8 cellular contexts compared by ENCODE assay signal in genomic region chr12:111599459-111600295, GRCh38. TPM values are rescaled to one million over a fixed set of nuclear protein-coding genes. Genes with fewer than 3 reads are reported as not detected.
DNase-seq lines count a peak whose midpoint lies in the region; ATAC-seq and TF ChIP-seq lines count a peak whose summit lies in the region.

No MANE protein-coding gene starts in this region.

- intact Hi-C loops in cardiac septum (cut with DNase I), result loop anchor here (2.0 to 10.0 kb wide), 3 partner anchors 38 to 235 kb away; partner anchors contain the start of genes ACAD10 and PHETA1
- intact Hi-C loops in tibial artery (cut with DNase I; ENCODE audit: low total_unique reads), result no loop called here

- peak; percentile 57 for ATAC-seq in HG02623 (IDR thresholded peaks at IDR 0.05; ENCODE audit: unreplicated experiment)

- H3K27me3 ChIP-seq in adipocyte (replicated peaks; ENCODE audit: control insufficient read depth, insufficient read depth, low read length) (no peaks in the 10 kb centered on the region), parathyroid adenoma (ENCODE audit: control insufficient read depth, insufficient read depth, low read length) (no peaks in the 10 kb centered on the region), tibial artery (no peaks in the 10 kb centered on the region)

- H3K4me3 ChIP-seq in adipocyte (ENCODE audit: low read length) (peak overlapping the region; percentile 96), parathyroid adenoma (ENCODE audit: low read depth, low read length) (peak overlapping the region; percentile 68), tibial artery (peak overlapping the region; percentile 91 to 95)

- H3K4me1 ChIP-seq in adipocyte (ENCODE audit: control insufficient read depth, insufficient read depth, low read length) (peaks cover 31% of the 10 kb centered on the region), parathyroid adenoma (no peaks in the 10 kb centered on the region), tibial artery (peaks cover 0 to 36% (median 24%) of the 10 kb centered on the region in 4 donors)

- H3K36me3 ChIP-seq in adipocyte (ENCODE audit: control insufficient read depth, insufficient read depth, low read length, severe bottlenecking) (no peaks in the 10 kb centered on the region), parathyroid adenoma (ENCODE audit: control insufficient read depth, insufficient read depth, low read length) (no peaks in the 10 kb centered on the region), tibial artery (no peaks in the 10 kb centered on the region)

- no peak for TF ChIP-seq CTCF in GM10266 (IDR thresholded peaks at IDR 0.05; ENCODE audit: control insufficient read depth, insufficient read depth, low read depth, missing control alignments)
- TF ChIP-seq CTCF in parathyroid adenoma (IDR thresholded peaks at IDR 0.05), result no peak
- TF ChIP-seq CTCF in tibial artery (IDR thresholded peaks at IDR 0.05), result no peak

- peaks cover 13% of the 10 kb centered on the region for H3K79me2 ChIP-seq in parathyroid adenoma

- no peaks in the 10 kb centered on the region for H3K9me3 ChIP-seq in adipocyte (ENCODE audit: control insufficient read depth, low read length)
- H3K9me3 ChIP-seq in parathyroid adenoma (ENCODE audit: control insufficient read depth, low read length), result no peaks in the 10 kb centered on the region
- no peaks in the 10 kb centered on the region for H3K9me3 ChIP-seq in tibial artery

- H3K27ac ChIP-seq in parathyroid adenoma (peak overlapping the region; percentile 91), tibial artery (peak overlapping the region; percentile 92 to 95)

- peak overlapping the region; percentile 95 for H3K9ac ChIP-seq in adipocyte (ENCODE audit: low read length)
- peak overlapping the region; percentile 64 for H3K9ac ChIP-seq in parathyroid adenoma

- H3K4me2 ChIP-seq in parathyroid adenoma (ENCODE audit: low read length), result peak overlapping the region; percentile 80

- peak overlapping the region; percentile 97 for H2AFZ ChIP-seq in parathyroid adenoma

- DNase-seq in GM10266 (ENCODE audit: extremely low spot score), result peak; percentile 93
- DNase-seq in NCI-H1105 (lab: John Stamatoyannopoulos, UW), result peak; percentile 92
- DNase-seq in SW 1271 (lab: John Stamatoyannopoulos, UW), result peak; percentile 78 to 93
- peak; percentile 96 for DNase-seq in adipocyte (ENCODE audit: low read depth)
- peak; percentile 93 for DNase-seq in cardiac septum (ENCODE audit: low spot score)
- peak; percentile 91 to 94 for DNase-seq in tibial artery

RNA-seq across cellular contexts. Expression of gene ATXN2, which starts 0.6 kb away (rescaled TPM):
- 56.1 TPM for total RNA-seq in cardiac septum

Comparison
In these comparisons a context has a peak if more than half of its experiments do, and no peak if none do; other contexts are left out.
1. Peak in every context shown above with its lines: DNase-seq, ATAC-seq, H3K4me3 ChIP-seq and H3K27ac ChIP-seq.